In the genomic region with DNA sequence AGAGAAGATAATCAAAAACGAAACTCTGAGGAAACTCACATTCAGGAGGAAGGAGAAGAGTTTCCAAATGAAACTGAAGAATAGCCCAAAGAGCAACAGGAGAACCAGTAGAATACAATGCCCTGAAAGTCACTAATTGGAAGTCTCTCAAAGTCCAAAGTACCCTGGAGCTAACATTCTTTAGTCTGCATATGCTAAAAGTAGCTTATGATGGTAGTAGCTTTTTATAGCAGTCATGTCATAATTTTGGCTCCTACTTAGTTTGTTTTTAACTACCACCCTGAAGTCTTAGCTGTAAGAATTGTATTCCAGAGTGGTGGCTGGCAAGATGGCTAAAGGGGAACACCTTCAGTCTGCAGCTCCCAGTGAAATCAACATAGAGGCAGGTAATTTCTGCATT, we compare ENCODE assay signal across 13 cellular contexts.
"Had no signal": no experiment of that assay in that cellular context is flagged by ENCODE, and none has a peak within 500 bp of the region (broad histone marks: within the 10 kb centered on the region; RNA-seq: fewer than 3 reads in every experiment).

No MANE protein-coding gene starts in this region.

- H3K36me3 ChIP-seq: esophagus squamous epithelium, ovary, stomach had no signal

- H3K27me3 ChIP-seq: esophagus squamous epithelium, foreskin keratinocyte, ovary had no signal

- H3K4me3 ChIP-seq: esophagus squamous epithelium, mucosa of descending colon, ovary, stomach had no signal

- H3K27ac ChIP-seq: esophagus squamous epithelium, foreskin keratinocyte, ovary, stomach had no signal

- DNase-seq: dermis blood vessel endothelial cell; esophagus squamous epithelium; foreskin keratinocyte; hippocampal formation; mucosa of descending colon; natural killer cell; ovary; small intestine; stimulated activated CD4-positive, alpha-beta T cell treated with anti-CD3 and anti-CD28 coated beads, Interleukin-12 subunit alpha, Interleukin-12 subunit beta, amount 100 ng/mL, for 4 hours; stimulated activated naive CD4-positive, alpha-beta T cell; stomach; substantia nigra had no signal

- H3K9me3 ChIP-seq: esophagus squamous epithelium, mucosa of descending colon, ovary had no signal

- ATAC-seq: foreskin keratinocyte, mucosa of descending colon, natural killer cell, sciatic nerve had no signal

- H3K4me1 ChIP-seq: esophagus squamous epithelium, foreskin keratinocyte, stomach had no signal
